ENCODE assay signal across 1 cellular context in the genomic region with DNA sequence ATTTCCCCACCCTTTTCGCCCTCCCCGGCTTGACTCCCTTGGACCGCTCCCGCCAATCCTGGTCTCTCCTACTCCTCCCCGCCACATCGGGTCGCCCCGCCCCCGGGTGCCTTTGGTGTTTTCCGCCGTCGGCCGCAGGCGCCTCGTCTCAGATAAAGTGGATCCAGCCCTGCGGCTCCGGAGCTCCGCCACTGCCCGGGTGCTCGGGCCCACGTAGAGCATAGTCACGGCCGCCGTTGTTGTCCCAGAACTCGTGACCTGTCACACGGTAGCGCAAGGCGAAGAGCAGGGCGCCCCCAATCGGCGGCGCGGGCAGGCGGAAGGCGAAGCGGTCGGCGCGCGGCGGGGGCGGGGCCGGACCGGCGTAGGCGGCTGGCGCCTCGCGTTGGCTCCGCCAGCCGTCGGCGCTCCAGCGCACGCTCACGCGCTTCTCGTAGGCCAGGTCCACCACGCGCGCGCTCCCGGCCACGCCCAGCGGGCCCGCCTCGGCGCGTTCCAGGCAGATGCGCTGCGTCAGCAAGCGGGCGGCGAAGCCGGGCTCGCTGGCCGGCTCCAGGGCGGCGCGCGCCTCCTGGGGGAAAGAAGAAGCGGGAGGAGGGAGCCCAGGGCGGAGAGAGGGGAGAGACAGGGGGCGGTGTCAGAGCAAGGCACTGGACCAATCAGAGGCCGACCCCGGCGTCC.
TF ChIP-seq lines count a peak whose summit lies in the region.

No MANE protein-coding gene starts in this region.

TF ChIP-seq in HepG2, 621 proteins besides CTCF, POLR2A, EP300 and RAD21 (continued from another document and continues in another):
- TF ChIP-seq FOSL1 (CRISPR knock-in tag; IDR thresholded peaks at IDR 0.05; ENCODE audit: borderline replicate concordance) (no peak), SMC3 (IDR thresholded peaks at IDR 0.05; ENCODE audit: low read length) (no peak), ZNF180 (CRISPR knock-in tag; IDR thresholded peaks at IDR 0.05; ENCODE audit: borderline replicate concordance, low read depth) (no peak; the same call in 1 of the 2 replicates), SAP130 (CRISPR knock-in tag; IDR thresholded peaks at IDR 0.05; ENCODE audit: low read depth) (peak; percentile 97), SSRP1 (CRISPR knock-in tag; IDR thresholded peaks at IDR 0.05) (no peak), RELA (CRISPR knock-in tag; IDR thresholded peaks at IDR 0.05) (no peak; the same call in 1 of the 2 replicates), LCORL (IDR thresholded peaks at IDR 0.05) (no peak), LCORL (CRISPR knock-in tag; IDR thresholded peaks at IDR 0.05) (no peak), KAT7 (CRISPR knock-in tag; IDR thresholded peaks at IDR 0.05; ENCODE audit: borderline replicate concordance) (0 out of 2 replicates have a peak, but pooled peaks have one; percentile 31), NKX3-1 (CRISPR knock-in tag; IDR thresholded peaks at IDR 0.05) (peak; percentile 94), ZFYVE20 (CRISPR knock-in tag; IDR thresholded peaks at IDR 0.05; ENCODE audit: borderline replicate concordance, low read depth) (0 out of 2 replicates have a peak, but pooled peaks have one; percentile 27), POLR2AphosphoS2 (IDR thresholded peaks at IDR 0.05; ENCODE audit: low read depth, low read length) (peak; percentile 75; the same call in 1 of the 2 replicates), ZNF430 (CRISPR knock-in tag; IDR thresholded peaks at IDR 0.05) (peak; percentile 85), GTF3A (CRISPR knock-in tag; conservative IDR thresholded peaks at IDR 0.05) (no peak), NFYC (CRISPR knock-in tag; IDR thresholded peaks at IDR 0.05) (peak; percentile 82), MIER2 (CRISPR knock-in tag; IDR thresholded peaks at IDR 0.05) (peak; percentile 87), ASH2L (IDR thresholded peaks at IDR 0.05; ENCODE audit: insufficient read length, low read depth, low read length) (peak; percentile 93), PHB2 (IDR thresholded peaks at IDR 0.05; ENCODE audit: partially characterized antibody) (no peak), RFXANK (CRISPR knock-in tag; IDR thresholded peaks at IDR 0.05) (peak; percentile 59; the same call in 1 of the 2 replicates), CC2D1A (CRISPR knock-in tag; IDR thresholded peaks at IDR 0.05) (no peak; the same call in 1 of the 2 replicates), TAF1 (CRISPR knock-in tag; IDR thresholded peaks at IDR 0.05) (peak; percentile 62), HOXA5 (CRISPR knock-in tag; IDR thresholded peaks at IDR 0.05) (0 out of 2 replicates have a peak, but pooled peaks have one; percentile 60), ZNF224 (CRISPR knock-in tag; IDR thresholded peaks at IDR 0.05) (no peak; the same call in 1 of the 2 replicates)
- TF ChIP-seq, protein P1, sequence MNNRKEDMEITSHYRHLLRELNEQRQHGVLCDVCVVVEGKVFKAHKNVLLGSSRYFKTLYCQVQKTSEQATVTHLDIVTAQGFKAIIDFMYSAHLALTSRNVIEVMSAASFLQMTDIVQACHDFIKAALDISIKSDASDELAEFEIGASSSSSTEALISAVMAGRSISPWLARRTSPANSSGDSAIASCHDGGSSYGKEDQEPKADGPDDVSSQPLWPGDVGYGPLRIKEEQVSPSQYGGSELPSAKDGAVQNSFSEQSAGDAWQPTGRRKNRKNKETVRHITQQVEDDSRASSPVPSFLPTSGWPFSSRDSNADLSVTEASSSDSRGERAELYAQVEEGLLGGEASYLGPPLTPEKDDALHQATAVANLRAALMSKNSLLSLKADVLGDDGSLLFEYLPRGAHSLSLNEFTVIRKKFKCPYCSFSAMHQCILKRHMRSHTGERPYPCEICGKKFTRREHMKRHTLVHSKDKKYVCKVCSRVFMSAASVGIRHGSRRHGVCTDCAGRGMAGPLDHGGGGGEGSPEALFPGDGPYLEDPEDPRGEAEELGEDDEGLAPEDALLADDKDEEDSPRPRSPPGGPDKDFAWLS (CRISPR knock-in tag; IDR thresholded peaks at IDR 0.05; ENCODE audit: borderline replicate concordance), result no peak
- TF ChIP-seq, protein P2, sequence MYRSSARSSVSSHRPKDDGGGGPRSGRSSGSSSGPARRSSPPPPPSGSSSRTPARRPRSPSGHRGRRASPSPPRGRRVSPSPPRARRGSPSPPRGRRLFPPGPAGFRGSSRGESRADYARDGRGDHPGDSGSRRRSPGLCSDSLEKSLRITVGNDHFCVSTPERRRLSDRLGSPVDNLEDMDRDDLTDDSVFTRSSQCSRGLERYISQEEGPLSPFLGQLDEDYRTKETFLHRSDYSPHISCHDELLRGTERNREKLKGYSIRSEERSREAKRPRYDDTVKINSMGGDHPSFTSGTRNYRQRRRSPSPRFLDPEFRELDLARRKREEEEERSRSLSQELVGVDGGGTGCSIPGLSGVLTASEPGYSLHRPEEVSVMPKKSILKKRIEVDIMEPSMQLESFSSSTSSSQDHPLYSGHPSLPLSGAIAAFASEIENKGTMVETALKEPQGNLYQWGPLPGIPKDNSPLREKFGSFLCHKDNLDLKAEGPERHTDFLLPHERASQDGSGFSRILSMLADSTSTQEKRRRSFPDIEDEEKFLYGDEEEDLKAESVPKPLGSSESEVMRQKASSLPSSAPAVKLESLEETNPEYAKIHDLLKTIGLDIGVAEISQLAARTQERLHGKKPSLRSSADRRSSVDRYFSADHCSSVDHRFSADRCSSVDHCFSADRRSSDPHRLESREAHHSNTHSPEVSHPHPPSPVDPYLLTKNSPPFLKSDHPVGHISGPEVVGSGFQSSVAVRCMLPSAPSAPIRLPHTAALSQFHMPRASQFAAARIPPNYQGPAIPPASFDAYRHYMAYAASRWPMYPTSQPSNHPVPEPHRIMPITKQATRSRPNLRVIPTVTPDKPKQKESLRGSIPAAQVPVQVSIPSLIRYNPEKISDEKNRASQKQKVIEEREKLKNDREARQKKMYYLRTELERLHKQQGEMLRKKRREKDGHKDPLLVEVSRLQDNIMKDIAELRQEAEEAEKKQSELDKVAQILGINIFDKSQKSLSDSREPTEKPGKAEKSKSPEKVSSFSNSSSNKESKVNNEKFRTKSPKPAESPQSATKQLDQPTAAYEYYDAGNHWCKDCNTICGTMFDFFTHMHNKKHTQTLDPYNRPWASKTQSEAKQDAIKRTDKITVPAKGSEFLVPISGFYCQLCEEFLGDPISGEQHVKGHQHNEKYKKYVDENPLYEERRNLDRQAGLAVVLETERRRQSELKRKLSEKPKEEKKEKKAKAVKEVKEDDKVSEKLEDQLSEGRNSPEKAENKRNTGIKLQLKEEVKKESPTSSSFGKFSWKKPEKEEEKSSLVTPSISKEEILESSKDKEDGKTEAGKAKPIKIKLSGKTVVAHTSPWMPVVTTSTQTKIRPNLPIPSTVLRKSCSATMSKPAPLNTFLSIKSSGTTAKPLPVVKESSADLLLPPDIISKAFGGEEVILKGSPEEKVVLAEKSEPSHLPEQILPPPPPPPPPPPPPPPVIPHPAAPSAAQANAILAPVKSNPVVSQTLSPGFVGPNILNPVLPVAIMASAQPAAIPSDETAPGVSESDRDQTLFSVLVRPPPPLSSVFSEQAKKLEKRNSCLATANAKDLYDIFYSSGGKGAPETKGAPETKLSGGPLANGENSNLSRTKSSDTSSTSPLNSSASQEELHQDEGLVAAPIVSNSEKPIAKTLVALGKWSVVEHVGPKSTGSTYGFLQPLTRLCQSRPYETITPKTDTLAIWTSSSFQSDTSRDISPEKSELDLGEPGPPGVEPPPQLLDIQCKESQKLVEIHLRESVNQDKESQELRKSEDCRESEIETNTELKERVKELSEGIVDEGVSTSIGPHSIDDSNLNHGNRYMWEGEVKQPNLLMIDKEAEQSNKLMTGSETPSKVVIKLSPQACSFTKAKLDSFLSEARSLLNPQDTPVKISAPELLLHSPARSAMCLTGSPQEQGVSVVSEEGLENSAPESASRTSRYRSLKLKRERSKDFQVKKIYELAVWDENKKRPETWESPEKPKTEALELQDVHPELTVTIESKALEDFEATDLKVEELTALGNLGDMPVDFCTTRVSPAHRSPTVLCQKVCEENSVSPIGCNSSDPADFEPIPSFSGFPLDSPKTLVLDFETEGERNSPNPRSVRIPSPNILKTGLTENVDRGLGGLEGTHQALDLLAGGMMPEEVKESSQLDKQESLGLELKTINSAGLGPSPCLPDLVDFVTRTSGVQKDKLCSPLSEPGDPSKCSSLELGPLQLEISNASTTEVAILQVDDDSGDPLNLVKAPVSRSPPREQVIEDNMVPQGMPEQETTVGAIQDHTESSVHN (CRISPR knock-in tag; IDR thresholded peaks at IDR 0.05), result no peak; the same call in 1 of the 2 replicates
- TF ChIP-seq, protein P3, sequence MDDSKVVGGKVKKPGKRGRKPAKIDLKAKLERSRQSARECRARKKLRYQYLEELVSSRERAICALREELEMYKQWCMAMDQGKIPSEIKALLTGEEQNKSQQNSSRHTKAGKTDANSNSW (CRISPR knock-in tag; IDR thresholded peaks at IDR 0.05; ENCODE audit: borderline replicate concordance), result no peak
- TF ChIP-seq, protein P4, sequence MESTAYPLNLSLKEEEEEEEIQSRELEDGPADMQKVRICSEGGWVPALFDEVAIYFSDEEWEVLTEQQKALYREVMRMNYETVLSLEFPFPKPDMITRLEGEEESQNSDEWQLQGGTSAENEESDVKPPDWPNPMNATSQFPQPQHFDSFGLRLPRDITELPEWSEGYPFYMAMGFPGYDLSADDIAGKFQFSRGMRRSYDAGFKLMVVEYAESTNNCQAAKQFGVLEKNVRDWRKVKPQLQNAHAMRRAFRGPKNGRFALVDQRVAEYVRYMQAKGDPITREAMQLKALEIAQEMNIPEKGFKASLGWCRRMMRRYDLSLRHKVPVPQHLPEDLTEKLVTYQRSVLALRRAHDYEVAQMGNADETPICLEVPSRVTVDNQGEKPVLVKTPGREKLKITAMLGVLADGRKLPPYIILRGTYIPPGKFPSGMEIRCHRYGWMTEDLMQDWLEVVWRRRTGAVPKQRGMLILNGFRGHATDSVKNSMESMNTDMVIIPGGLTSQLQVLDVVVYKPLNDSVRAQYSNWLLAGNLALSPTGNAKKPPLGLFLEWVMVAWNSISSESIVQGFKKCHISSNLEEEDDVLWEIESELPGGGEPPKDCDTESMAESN (CRISPR knock-in tag; conservative IDR thresholded peaks at IDR 0.05), result peak; percentile 18
- TF ChIP-seq, protein P5, sequence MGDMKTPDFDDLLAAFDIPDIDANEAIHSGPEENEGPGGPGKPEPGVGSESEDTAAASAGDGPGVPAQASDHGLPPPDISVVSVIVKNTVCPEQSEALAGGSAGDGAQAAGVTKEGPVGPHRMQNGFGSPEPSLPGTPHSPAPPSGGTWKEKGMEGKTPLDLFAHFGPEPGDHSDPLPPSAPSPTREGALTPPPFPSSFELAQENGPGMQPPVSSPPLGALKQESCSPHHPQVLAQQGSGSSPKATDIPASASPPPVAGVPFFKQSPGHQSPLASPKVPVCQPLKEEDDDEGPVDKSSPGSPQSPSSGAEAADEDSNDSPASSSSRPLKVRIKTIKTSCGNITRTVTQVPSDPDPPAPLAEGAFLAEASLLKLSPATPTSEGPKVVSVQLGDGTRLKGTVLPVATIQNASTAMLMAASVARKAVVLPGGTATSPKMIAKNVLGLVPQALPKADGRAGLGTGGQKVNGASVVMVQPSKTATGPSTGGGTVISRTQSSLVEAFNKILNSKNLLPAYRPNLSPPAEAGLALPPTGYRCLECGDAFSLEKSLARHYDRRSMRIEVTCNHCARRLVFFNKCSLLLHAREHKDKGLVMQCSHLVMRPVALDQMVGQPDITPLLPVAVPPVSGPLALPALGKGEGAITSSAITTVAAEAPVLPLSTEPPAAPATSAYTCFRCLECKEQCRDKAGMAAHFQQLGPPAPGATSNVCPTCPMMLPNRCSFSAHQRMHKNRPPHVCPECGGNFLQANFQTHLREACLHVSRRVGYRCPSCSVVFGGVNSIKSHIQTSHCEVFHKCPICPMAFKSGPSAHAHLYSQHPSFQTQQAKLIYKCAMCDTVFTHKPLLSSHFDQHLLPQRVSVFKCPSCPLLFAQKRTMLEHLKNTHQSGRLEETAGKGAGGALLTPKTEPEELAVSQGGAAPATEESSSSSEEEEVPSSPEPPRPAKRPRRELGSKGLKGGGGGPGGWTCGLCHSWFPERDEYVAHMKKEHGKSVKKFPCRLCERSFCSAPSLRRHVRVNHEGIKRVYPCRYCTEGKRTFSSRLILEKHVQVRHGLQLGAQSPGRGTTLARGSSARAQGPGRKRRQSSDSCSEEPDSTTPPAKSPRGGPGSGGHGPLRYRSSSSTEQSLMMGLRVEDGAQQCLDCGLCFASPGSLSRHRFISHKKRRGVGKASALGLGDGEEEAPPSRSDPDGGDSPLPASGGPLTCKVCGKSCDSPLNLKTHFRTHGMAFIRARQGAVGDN (CRISPR knock-in tag; IDR thresholded peaks at IDR 0.05), result no peak; the same call in 1 of the 2 replicates
- TF ChIP-seq, protein P6, sequence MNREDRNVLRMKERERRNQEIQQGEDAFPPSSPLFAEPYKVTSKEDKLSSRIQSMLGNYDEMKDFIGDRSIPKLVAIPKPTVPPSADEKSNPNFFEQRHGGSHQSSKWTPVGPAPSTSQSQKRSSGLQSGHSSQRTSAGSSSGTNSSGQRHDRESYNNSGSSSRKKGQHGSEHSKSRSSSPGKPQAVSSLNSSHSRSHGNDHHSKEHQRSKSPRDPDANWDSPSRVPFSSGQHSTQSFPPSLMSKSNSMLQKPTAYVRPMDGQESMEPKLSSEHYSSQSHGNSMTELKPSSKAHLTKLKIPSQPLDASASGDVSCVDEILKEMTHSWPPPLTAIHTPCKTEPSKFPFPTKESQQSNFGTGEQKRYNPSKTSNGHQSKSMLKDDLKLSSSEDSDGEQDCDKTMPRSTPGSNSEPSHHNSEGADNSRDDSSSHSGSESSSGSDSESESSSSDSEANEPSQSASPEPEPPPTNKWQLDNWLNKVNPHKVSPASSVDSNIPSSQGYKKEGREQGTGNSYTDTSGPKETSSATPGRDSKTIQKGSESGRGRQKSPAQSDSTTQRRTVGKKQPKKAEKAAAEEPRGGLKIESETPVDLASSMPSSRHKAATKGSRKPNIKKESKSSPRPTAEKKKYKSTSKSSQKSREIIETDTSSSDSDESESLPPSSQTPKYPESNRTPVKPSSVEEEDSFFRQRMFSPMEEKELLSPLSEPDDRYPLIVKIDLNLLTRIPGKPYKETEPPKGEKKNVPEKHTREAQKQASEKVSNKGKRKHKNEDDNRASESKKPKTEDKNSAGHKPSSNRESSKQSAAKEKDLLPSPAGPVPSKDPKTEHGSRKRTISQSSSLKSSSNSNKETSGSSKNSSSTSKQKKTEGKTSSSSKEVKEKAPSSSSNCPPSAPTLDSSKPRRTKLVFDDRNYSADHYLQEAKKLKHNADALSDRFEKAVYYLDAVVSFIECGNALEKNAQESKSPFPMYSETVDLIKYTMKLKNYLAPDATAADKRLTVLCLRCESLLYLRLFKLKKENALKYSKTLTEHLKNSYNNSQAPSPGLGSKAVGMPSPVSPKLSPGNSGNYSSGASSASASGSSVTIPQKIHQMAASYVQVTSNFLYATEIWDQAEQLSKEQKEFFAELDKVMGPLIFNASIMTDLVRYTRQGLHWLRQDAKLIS (CRISPR knock-in tag; IDR thresholded peaks at IDR 0.05), result peak; percentile 22; the same call in 1 of the 2 replicates
